Comparison of ENCODE assay signal across 23 cellular contexts in the genomic region with DNA sequence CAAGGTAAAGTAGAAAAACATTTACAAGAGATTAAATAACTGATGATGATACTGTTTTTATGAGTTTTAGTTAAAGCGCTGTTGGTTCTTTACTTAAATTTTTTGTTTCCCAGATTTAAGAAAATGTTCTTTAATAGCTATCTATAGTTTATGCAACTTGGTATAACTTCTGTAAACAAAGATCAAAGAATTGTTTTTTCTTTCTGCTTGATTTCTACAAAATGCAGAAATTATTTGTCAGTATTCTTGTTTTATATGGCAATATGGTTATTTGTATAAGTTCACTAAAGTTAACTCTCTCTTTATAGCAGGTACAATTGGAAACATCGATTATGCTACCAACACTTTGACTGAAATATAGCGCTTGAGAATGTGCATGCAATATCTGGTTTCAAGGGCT.
"Had no signal": no experiment of that assay in that cellular context is flagged by ENCODE, and none has a peak within 500 bp of the region (broad histone marks: within the 10 kb centered on the region; RNA-seq: fewer than 3 reads in every experiment).

No MANE protein-coding gene starts in this region.

- H3K36me3 ChIP-seq: esophagus muscularis mucosa, gastrocnemius medialis, heart right ventricle, left lung, lower lobe of right lung had no signal

- H3K4me3 ChIP-seq: coronary artery, dorsolateral prefrontal cortex, esophagus muscularis mucosa, gastrocnemius medialis, heart right ventricle, left lung, lower lobe of right lung had no signal

- H3K9me3 ChIP-seq: esophagus muscularis mucosa, gastrocnemius medialis, lower lobe of right lung had no signal

- H3K27ac ChIP-seq: coronary artery, dorsolateral prefrontal cortex, esophagus muscularis mucosa, foreskin keratinocyte, gastrocnemius medialis, heart right ventricle, left lung, lower lobe of right lung had no signal

- DNase-seq: dermis blood vessel endothelial cell; dorsolateral prefrontal cortex; effector CD4-positive, alpha-beta T cell; effector memory CD4-positive, alpha-beta T cell; foreskin keratinocyte; gastrocnemius medialis; glutamatergic neuron; head of caudate nucleus; heart right ventricle; hippocampal formation; left cardiac atrium; left lung; left ventricle myocardium superior; lower lobe of right lung; mesenchymal stem cell; midbrain; naive thymus-derived CD4-positive, alpha-beta T cell had no signal

- H3K4me1 ChIP-seq: esophagus muscularis mucosa, foreskin keratinocyte, gastrocnemius medialis, heart right ventricle, left lung, lower lobe of right lung had no signal

- FAIRE-seq: colon, endothelial cell of umbilical vein, islet of Langerhans, keratinocyte had no signal

- H3K27me3 ChIP-seq: dorsolateral prefrontal cortex, esophagus muscularis mucosa, foreskin keratinocyte, gastrocnemius medialis, heart right ventricle, left lung had no signal
